28 cellular contexts compared by ENCODE assay signal in genomic region chr20:9483131-9483530, GRCh38. TPM values are rescaled to one million over a fixed set of nuclear protein-coding genes. Genes with fewer than 3 reads are reported as not detected.
DNase-seq lines count a peak whose midpoint lies in the region; ATAC-seq and TF ChIP-seq lines count a peak whose summit lies in the region.
"Had no signal": no experiment of that assay in that cellular context is flagged by ENCODE, and none has a peak within 500 bp of the region (broad histone marks: within the 10 kb centered on the region; RNA-seq: fewer than 3 reads in every experiment).

No MANE protein-coding gene starts in this region.

- peak overlapping the region; percentile 19; the same call in 1 of the 2 replicates for H3K9ac ChIP-seq in MM.1S (ENCODE audit: low read length)
- H3K9ac ChIP-seq in SK-N-SH: no peak overlapping the region
- H3K9ac ChIP-seq: KMS-11 had no signal

- H3K4me3 ChIP-seq in MM.1S (ENCODE audit: low read length) (no peak overlapping the region), SK-N-SH (ENCODE audit: low read depth in 2 of 2, low read length in 1 of 2) (no peak overlapping the region), Peyer's patch (no peak overlapping the region)
- H3K4me3 ChIP-seq: HAP-1, SK-N-MC had no signal

- H3K4me2 ChIP-seq in MM.1S (ENCODE audit: low read depth, low read length): peak overlapping the region; percentile 54
- peak overlapping the region; percentile 41; the same call in 1 of the 2 replicates for H3K4me2 ChIP-seq in SK-N-SH
- H3K4me2 ChIP-seq: KMS-11 had no signal

- no peak for TF ChIP-seq POLR2A in Peyer's patch (IDR thresholded peaks at IDR 0.05)

- intact Hi-C loops in Calu3 (cut with micrococcal nuclease; ENCODE audit: unreplicated experiment): no loop called here

- no peaks in the 10 kb centered on the region for H3K27me3 Mint-ChIP-seq in effector memory CD8-positive, alpha-beta T cell
- H3K27me3 Mint-ChIP-seq in Calu3 (ENCODE audit: unreplicated experiment): no peaks in the 10 kb centered on the region
- H3K27me3 Mint-ChIP-seq: T-helper 17 cell had no signal

- POLR2A ChIA-PET in SK-N-SH (lab: Yijun Ruan, JAX): interaction anchor here (0.7 kb wide), 1 partner anchor 46 kb away, joined by 5 read pairs; no protein-coding TSS in a partner anchor

- H3K9me2 ChIP-seq in MM.1S (replicated peaks; ENCODE audit: insufficient read depth, low read length) (no peaks in the 10 kb centered on the region), SK-N-SH (no peaks in the 10 kb centered on the region)

- DNase-seq in NCI-H2171 treated with DMSO at 0.1 percent for 48 hours (lab: John Stamatoyannopoulos, UW) (peak; percentile 74), NCI-H2171 (lab: John Stamatoyannopoulos, UW) (no peak), MM.1S (no peak), SK-N-SH (no peak), fibroblast of gingiva (ENCODE audit: low read depth) (peak; percentile 24), Peyer's patch (no peak), Calu3 (no peak)
- DNase-seq in effector memory CD8-positive, alpha-beta T cell: no peak
- DNase-seq: ACHN, BE2C, DMS53, GOT3, NCI-H1105 treated with DMSO at 0.1 percent for 48 hours, NCI-H146, NCI-H1930, NCI-H345, NCI-H526, SIG-M5, T-helper 17 cell had no signal

- H3K79me2 ChIP-seq in MM.1S (ENCODE audit: low read length) (no peaks in the 10 kb centered on the region), SK-N-SH (ENCODE audit: insufficient read depth) (no peaks in the 10 kb centered on the region)

- no peaks in the 10 kb centered on the region for H3K36me3 Mint-ChIP-seq in effector memory CD8-positive, alpha-beta T cell (ENCODE audit: insufficient read depth)
- no peaks in the 10 kb centered on the region for H3K36me3 Mint-ChIP-seq in Calu3 (ENCODE audit: insufficient read depth, unreplicated experiment)
- H3K36me3 Mint-ChIP-seq: IgD-negative memory B cell had no signal

- TF ChIP-seq CTCF in MM.1S (IDR thresholded peaks at IDR 0.05; ENCODE audit: low read length): no peak
- no peak for TF ChIP-seq CTCF in SK-N-SH (IDR thresholded peaks at IDR 0.05)
- TF ChIP-seq CTCF in Peyer's patch (IDR thresholded peaks at IDR 0.05): no peak
- TF ChIP-seq CTCF in Calu3 (IDR thresholded peaks at IDR 0.05; ENCODE audit: unreplicated experiment): no peak

- no peak; a peak in 1 of 4 replicates for TF ChIP-seq EP300 in SK-N-SH (IDR thresholded peaks at IDR 0.05; ENCODE audit: borderline replicate concordance in 1 of 2, low read depth in 1 of 2, low read length in 1 of 2)

- H3F3A ChIP-seq in MM.1S (ENCODE audit: insufficient read depth, low read length): peaks cover 22% of the 10 kb centered on the region
- peaks cover 12% of the 10 kb centered on the region for H3F3A ChIP-seq in SK-N-SH (replicated peaks; ENCODE audit: insufficient read depth)

- 68% methylated on average over 2 of the region's 2 CpGs for WGBS in SK-N-SH (ENCODE audit: low lambda C conversion rate)

- TF ChIP-seq RAD21 in SK-N-SH (IDR thresholded peaks at IDR 0.05; ENCODE audit: low read length): no peak

- CTCF ChIA-PET in SK-N-SH (lab: Yijun Ruan, JAX) (interaction anchor here (0.6 kb wide), 1 partner anchor 10 kb away, joined by 3 read pairs; no protein-coding TSS in a partner anchor), Calu3 (lab: Charles Lee) (no interaction called here)

- BruUV-seq in Calu3 (replicated peaks; lab: Mats Ljungman, UMichigan): no TSS peak

- peak overlapping the region; percentile 64; the same call in 1 of the 2 replicates for H3K27ac ChIP-seq in MM.1S (ENCODE audit: low read length)
- H3K27ac ChIP-seq in SK-N-SH (ENCODE audit: low read depth in 2 of 2, low read length in 1 of 2): peak overlapping the region; percentile 34 to 76; a peak in 3 of 4 replicates
- no peak overlapping the region for H3K27ac ChIP-seq in Peyer's patch
- H3K27ac ChIP-seq: 22Rv1, KMS-11, SK-N-MC had no signal

- H3K4me3 Mint-ChIP-seq in effector memory CD8-positive, alpha-beta T cell: no peak overlapping the region
- no peak overlapping the region for H3K4me3 Mint-ChIP-seq in Calu3 (ENCODE audit: low read depth, unreplicated experiment)
- H3K4me3 Mint-ChIP-seq: IgD-negative memory B cell, T-helper 17 cell had no signal

- peaks cover 69% of the 10 kb centered on the region for H3K4me1 ChIP-seq in MM.1S (ENCODE audit: low read length)
- peaks cover 0 to 15% of the 10 kb centered on the region in 2 experiments; a peak in 3 of 4 replicates for H3K4me1 ChIP-seq in SK-N-SH (ENCODE audit: control insufficient read depth in 1 of 2, insufficient read depth in 2 of 2, low read depth in 1 of 2, low read length in 1 of 2)
- H3K4me1 ChIP-seq in Peyer's patch: no peaks in the 10 kb centered on the region
- H3K4me1 ChIP-seq: HAP-1 had no signal

- H3K4me1 Mint-ChIP-seq in effector memory CD8-positive, alpha-beta T cell (ENCODE audit: low read depth in 2 of 2): no peaks in the 10 kb centered on the region
- no peaks in the 10 kb centered on the region for H3K4me1 Mint-ChIP-seq in Calu3 (ENCODE audit: low read depth, unreplicated experiment)
- H3K4me1 Mint-ChIP-seq: T-helper 17 cell had no signal

- H3K9me3 ChIP-seq in MM.1S (replicated peaks; ENCODE audit: insufficient read depth, low read length): no peaks in the 10 kb centered on the region
- H3K9me3 ChIP-seq in SK-N-SH: no peaks in the 10 kb centered on the region
- H3K9me3 ChIP-seq in Peyer's patch: no peaks in the 10 kb centered on the region
- H3K9me3 ChIP-seq: BE2C, HAP-1 had no signal

- H3K27me3 ChIP-seq in MM.1S (replicated peaks; ENCODE audit: insufficient read depth, low read length) (no peaks in the 10 kb centered on the region), SK-N-SH (ENCODE audit: insufficient read depth) (no peaks in the 10 kb centered on the region), Peyer's patch (no peaks in the 10 kb centered on the region)
- H3K27me3 ChIP-seq: BE2C had no signal

- ATAC-seq in effector memory CD8-positive, alpha-beta T cell (replicated peaks): no peak
- ATAC-seq: Panc1, T-helper 17 cell had no signal

- H2AFZ ChIP-seq in MM.1S (ENCODE audit: low read length) (no peak overlapping the region), SK-N-SH (ENCODE audit: low read depth) (no peak overlapping the region)

- H3K9me3 Mint-ChIP-seq in effector memory CD8-positive, alpha-beta T cell: peaks cover 4 to 19% of the 10 kb centered on the region in 2 donors
- H3K9me3 Mint-ChIP-seq in Calu3 (ENCODE audit: low read depth, unreplicated experiment): no peaks in the 10 kb centered on the region

- no peaks in the 10 kb centered on the region for H4K20me1 ChIP-seq in MM.1S (ENCODE audit: insufficient read depth, low read length)
- H4K20me1 ChIP-seq in SK-N-SH (ENCODE audit: insufficient read depth): no peaks in the 10 kb centered on the region

- H3K36me3 ChIP-seq in MM.1S (replicated peaks; ENCODE audit: insufficient read depth, low read length) (no peaks in the 10 kb centered on the region), SK-N-SH (replicated peaks in 1 of 2; ENCODE audit: control insufficient read depth in 1 of 2, insufficient read depth in 2 of 2, low read length in 1 of 2) (peaks cover 3 to 5% of the 10 kb centered on the region in 2 experiments), Peyer's patch (no peaks in the 10 kb centered on the region)
- H3K36me3 ChIP-seq: BE2C, HAP-1 had no signal

- no peak overlapping the region for H3K27ac Mint-ChIP-seq in effector memory CD8-positive, alpha-beta T cell
- H3K27ac Mint-ChIP-seq in Calu3 (ENCODE audit: unreplicated experiment): no peak overlapping the region
- H3K27ac Mint-ChIP-seq: IgD-negative memory B cell, T-helper 17 cell had no signal

TF ChIP-seq in SK-N-SH, 30 proteins besides CTCF, POLR2A, EP300 and RAD21 (continues in another document):
- no peak for TF ChIP-seq FOXJ3 (CRISPR knock-in tag; IDR thresholded peaks at IDR 0.05)
- TF ChIP-seq USF1 (IDR thresholded peaks at IDR 0.05; ENCODE audit: borderline replicate concordance, low read depth): no peak
- no peak for TF ChIP-seq SIN3A (IDR thresholded peaks at IDR 0.05; ENCODE audit: borderline replicate concordance, low read depth, low read length)
- 0 out of 2 replicates have a peak, but pooled peaks have one; percentile 12 for TF ChIP-seq JUND (IDR thresholded peaks at IDR 0.05)
- TF ChIP-seq PBX3 (IDR thresholded peaks at IDR 0.05): peak; percentile 28
- no peak for TF ChIP-seq GATA2 (CRISPR knock-in tag; IDR thresholded peaks at IDR 0.05)
- TF ChIP-seq POLR2AphosphoS5 (IDR thresholded peaks at IDR 0.05; ENCODE audit: low read depth, low read length): no peak
- TF ChIP-seq NRF1 (IDR thresholded peaks at IDR 0.05; ENCODE audit: low read depth, low read length): no peak

RNA-seq across cellular contexts. Expression of gene LAMP5, which starts 31.3 kb away (rescaled TPM):
- 4.8 and 10.1 TPM in 2 replicates for polyA plus RNA-seq in SK-N-SH (2012; rRNA removed)
- polyA plus RNA-seq in SK-N-SH (2012; cell fraction: cytosol; rRNA removed): 7.1 and 11.5 TPM in 2 replicates
- 5.4 and 8.7 TPM in 2 replicates for polyA plus RNA-seq in SK-N-SH (2012; cell fraction: nucleus; rRNA removed)
- total RNA-seq in Peyer's patch (not detected), Calu3 (2022) (0.17 TPM in 1 of 2 replicates, not detected in the other)
- total RNA-seq: Daoy, G401, OCI-LY7 had no signal

Comparison
In these comparisons a context has a peak if more than half of its experiments do, and no peak if none do; other contexts are left out.
1. DNase-seq: peak in NCI-H2171 treated with DMSO at 0.1 percent for 48 hours (single experiment) and fibroblast of gingiva (single experiment); none in NCI-H2171 (single experiment), MM.1S (single experiment), SK-N-SH (single experiment), effector memory CD8-positive, alpha-beta T cell (0 of 3), Peyer's patch (0 of 3) and Calu3 (single experiment).
2. H3K27ac ChIP-seq: peak in MM.1S (single experiment) and SK-N-SH (2 of 2); none in Peyer's patch (0 of 4).